In the genomic region with DNA sequence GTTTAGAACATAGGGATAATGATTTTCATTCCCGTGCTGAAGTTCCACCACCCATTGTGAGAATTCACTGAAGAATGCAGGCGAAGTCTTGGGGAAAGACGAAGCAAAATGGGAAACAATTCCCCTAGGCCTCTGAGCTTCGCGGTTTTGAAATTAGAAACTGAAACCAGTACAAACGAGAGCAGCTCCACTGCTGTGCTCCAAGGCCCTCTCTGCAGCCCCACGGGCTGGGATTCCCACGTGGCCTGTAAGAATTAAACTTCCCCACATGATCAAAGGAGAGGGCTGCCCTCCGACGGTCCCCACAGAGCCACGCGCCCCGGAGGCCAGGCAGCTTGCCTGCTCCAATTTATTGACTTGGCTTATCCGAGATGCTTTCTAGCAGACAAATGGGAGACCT, we compare ENCODE assay signal across 9 cellular contexts.
A peak's percentile ranks its signal among the peaks of the same experiment; 100 is the strongest.
DNase-seq lines count a peak whose midpoint lies in the region; ATAC-seq and TF ChIP-seq lines count a peak whose summit lies in the region.
"Had no signal": no experiment of that assay in that cellular context is flagged by ENCODE, and none has a peak within 500 bp of the region (broad histone marks: within the 10 kb centered on the region; RNA-seq: fewer than 3 reads in every experiment).

No MANE protein-coding gene starts in this region.

- peak overlapping the region in 3 of 4 donors; percentile 52 to 81 (median 69) for H3K27ac ChIP-seq in tibial nerve

- no TSS peak for BruUV-seq in Caco-2 (replicated peaks; lab: Mats Ljungman, UMichigan)

- intact Hi-C loops in left colon (cut with DNase I, micrococcal nuclease) = no loop called here
- intact Hi-C loops in Caco-2 (cut with micrococcal nuclease; ENCODE audit: unreplicated experiment) = no loop called here

- TF ChIP-seq CTCF in astrocyte of the cerebellum (IDR thresholded peaks at IDR 0.05; ENCODE audit: low read depth, low read length, missing control alignments) (no peak), tibial nerve (IDR thresholded peaks at IDR 0.05) (no peak), Caco-2 (IDR thresholded peaks at IDR 0.05; ENCODE audit: insufficient read depth in 1 of 2, low read depth in 1 of 2, low read length in 1 of 2, severe bottlenecking in 1 of 2, unreplicated experiment in 1 of 2) (no peak)

- peak; percentile 10 for DNase-seq in SIG-M5 treated with dmso at 0.1 percent for 504 hours (lab: John Stamatoyannopoulos, UW; ENCODE audit: unreplicated experiment)
- no peak for DNase-seq in SIG-M5 (lab: John Stamatoyannopoulos, UW)
- DNase-seq in astrocyte of the cerebellum (ENCODE audit: low read depth) = peak; percentile 86
- DNase-seq in left colon = peak; percentile 34 to 35
- no peak for DNase-seq in tibial nerve (ENCODE audit: low spot score in 2 of 2)
- no peak for DNase-seq in Caco-2
- DNase-seq in SW480 (ENCODE audit: low spot score) = no peak
- DNase-seq: DND-41 had no signal

- no peak for TF ChIP-seq EP300 in tibial nerve (IDR thresholded peaks at IDR 0.05)

- CTCF ChIA-PET in Caco-2 (lab: Charles Lee) = interaction anchor here (1.1 kb wide), 1 partner anchor 18 kb away, joined by 3 read pairs; no protein-coding TSS in a partner anchor

- H3K27me3 Mint-ChIP-seq in Caco-2 (ENCODE audit: insufficient read depth, unreplicated experiment) = no peaks in the 10 kb centered on the region

- no peaks in the 10 kb centered on the region for H3K36me3 Mint-ChIP-seq in Caco-2 (ENCODE audit: insufficient read depth, unreplicated experiment)

- H3K27me3 ChIP-seq in tibial nerve = no peaks in the 10 kb centered on the region
- no peaks in the 10 kb centered on the region for H3K27me3 ChIP-seq in Caco-2 (replicated peaks; ENCODE audit: control insufficient read depth, insufficient read depth, low read length)

- H3K4me1 ChIP-seq in tibial nerve = peaks cover 0 to 23% (median 0%) of the 10 kb centered on the region in 4 donors
- peaks cover 5% of the 10 kb centered on the region for H3K4me1 ChIP-seq in Caco-2

- H3K4me3 Mint-ChIP-seq in Caco-2 (ENCODE audit: unreplicated experiment) = no peak overlapping the region

- POLR2A ChIA-PET in Caco-2 (lab: Charles Lee) = no interaction called here

- TF ChIP-seq POLR2A in tibial nerve (IDR thresholded peaks at IDR 0.05) = no peak
- TF ChIP-seq POLR2A in GM18505 (IDR thresholded peaks at IDR 0.05; ENCODE audit: borderline replicate concordance, extremely low read depth, insufficient read depth, insufficient read length) = no peak

- WGBS in tibial nerve, 2 donors = 16 to 20% methylated on average over 14 of the region's 14 CpGs

- in situ Hi-C loops in astrocyte of the cerebellum (cut with HindIII; ENCODE audit: low sequenced_read_pairs) = no loop called here

- ATAC-seq in left colon (no peak), GM18505 (IDR thresholded peaks at IDR 0.05; ENCODE audit: unreplicated experiment) (no peak)

- no peaks in the 10 kb centered on the region for H3K9me3 Mint-ChIP-seq in Caco-2 (ENCODE audit: unreplicated experiment)

- H3K9me3 ChIP-seq in tibial nerve (no peaks in the 10 kb centered on the region), Caco-2 (no peaks in the 10 kb centered on the region)

- H3K27ac Mint-ChIP-seq in Caco-2 (ENCODE audit: unreplicated experiment) = no peak overlapping the region

- H3K4me1 Mint-ChIP-seq in Caco-2 (ENCODE audit: low read depth, unreplicated experiment) = peaks cover 4% of the 10 kb centered on the region

- H3K4me3 ChIP-seq in astrocyte of the cerebellum (ENCODE audit: low read depth, low read length) = peak overlapping the region; percentile 8
- H3K4me3 ChIP-seq in tibial nerve = peak overlapping the region; percentile 1 to 42 (median 38)
- no peak overlapping the region for H3K4me3 ChIP-seq in Caco-2 (ENCODE audit: low read depth, low read length)

- H3K36me3 ChIP-seq in tibial nerve = no peaks in the 10 kb centered on the region
- no peaks in the 10 kb centered on the region for H3K36me3 ChIP-seq in Caco-2 (ENCODE audit: control insufficient read depth, insufficient read depth, low read length)

Comparison
In these comparisons a context has a peak if more than half of its experiments do, and no peak if none do; other contexts are left out.
1. DNase-seq: peak in SIG-M5 treated with dmso at 0.1 percent for 504 hours (single experiment), astrocyte of the cerebellum (single experiment) and left colon (2 of 2); none in SIG-M5 (single experiment), tibial nerve (0 of 2), Caco-2 (0 of 2) and SW480 (single experiment).